In genomic region chr11:4464216-4465159, GRCh38 we compare ENCODE assay signal across 21 cellular contexts. TPM values are rescaled to one million over a fixed set of nuclear protein-coding genes. Genes with fewer than 3 reads are reported as not detected.
DNase-seq lines count a peak whose midpoint lies in the region; ATAC-seq, FAIRE-seq and TF ChIP-seq lines count a peak whose summit lies in the region.
"Had no signal": no experiment of that assay in that cellular context is flagged by ENCODE, and none has a peak within 500 bp of the region (broad histone marks: within the 10 kb centered on the region; RNA-seq: fewer than 3 reads in every experiment).

No MANE protein-coding gene starts in this region.

- no peaks in the 10 kb centered on the region for H3K36me3 ChIP-seq in HepG2 (replicated peaks in 1 of 2; ENCODE audit: control insufficient read depth in 1 of 2, insufficient read depth in 2 of 2, low read length in 2 of 2)
- H3K36me3 ChIP-seq in right lobe of liver, result no peaks in the 10 kb centered on the region
- H3K36me3 ChIP-seq: tibial nerve had no signal

- TF ChIP-seq POLR2A in HepG2 (IDR thresholded peaks at IDR 0.05; ENCODE audit: insufficient read depth in 1 of 2, low read depth in 2 of 2, low read length in 2 of 2) (no peak), right lobe of liver (IDR thresholded peaks at IDR 0.05) (no peak)

- no peak overlapping the region for H3K27ac ChIP-seq in HepG2 (ENCODE audit: extremely low read length, insufficient read depth, low read length)
- no peak overlapping the region for H3K27ac ChIP-seq in right lobe of liver
- H3K27ac ChIP-seq: tibial nerve had no signal

- H3K9ac ChIP-seq in HepG2 (ENCODE audit: insufficient read depth, low read depth, low read length), result no peak overlapping the region

- H3K27me3 ChIP-seq in HepG2 (ENCODE audit: control insufficient read depth in 1 of 2, insufficient read depth in 2 of 2, low read length in 2 of 2) (no peaks in the 10 kb centered on the region; a peak in 2 of 5 replicates), right lobe of liver (no peaks in the 10 kb centered on the region)
- H3K27me3 ChIP-seq: tibial nerve had no signal

- POLR2A ChIA-PET in HepG2 (lab: Yijun Ruan, JAX), result no interaction called here

- TF ChIP-seq CTCF in HepG2 (CRISPR knock-in tag; IDR thresholded peaks at IDR 0.05) (no peak), right lobe of liver (IDR thresholded peaks at IDR 0.05) (no peak), fibroblast of villous mesenchyme (IDR thresholded peaks at IDR 0.05; ENCODE audit: insufficient read depth, low read depth, low read length) (no peak)

- H3K4me2 ChIP-seq in HepG2 (ENCODE audit: low read depth, low read length), result no peak overlapping the region

- FAIRE-seq in HepG2 (lab: Jason Lieb, UNC), result no peak

- in situ Hi-C loops in HepG2 (cut with HindIII; ENCODE audit: extremely low pct_ligation_motif_present, low pct_unique_long_range_greater_than_20kb), result no loop called here

- H3K4me3 ChIP-seq in HepG2 (replicated peaks in 1 of 3; ENCODE audit: insufficient read depth in 1 of 3, low read depth in 2 of 3, low read length in 3 of 3), result no peak overlapping the region
- no peak overlapping the region for H3K4me3 ChIP-seq in right lobe of liver
- H3K4me3 ChIP-seq in fibroblast of villous mesenchyme (ENCODE audit: low read depth, low read length), result no peak overlapping the region
- H3K4me3 ChIP-seq: tibial nerve had no signal

- no peaks in the 10 kb centered on the region for H3K4me1 ChIP-seq in HepG2 (ENCODE audit: insufficient read depth, low read length)
- H3K4me1 ChIP-seq in right lobe of liver, result no peaks in the 10 kb centered on the region

- no peak for TF ChIP-seq RAD21 in HepG2 (CRISPR knock-in tag; IDR thresholded peaks at IDR 0.05)

- DNase-seq in HepG2 (ENCODE audit: low spot score), result no peak
- no peak for DNase-seq in right lobe of liver
- peak; percentile 86 for DNase-seq in SKM-1 (lab: John Stamatoyannopoulos, UW; ENCODE audit: unreplicated experiment)
- peak; percentile 18 for DNase-seq in fibroblast of villous mesenchyme (ENCODE audit: low read depth)
- no peak for DNase-seq in NCI-H2227 (lab: John Stamatoyannopoulos, UW; ENCODE audit: unreplicated experiment)
- no peak for DNase-seq in NCI-H1694 treated with DMSO at 0.1 percent for 48 hours (lab: John Stamatoyannopoulos, UW)
- no peak for DNase-seq in central memory CD4-positive, alpha-beta T cell
- DNase-seq: activated CD4-positive, alpha-beta T cell treated with anti-CD3 and anti-CD28 coated beads for 48 hours; activated effector memory CD4-positive, alpha-beta T cell treated with Interleukin-2 at 50 U/mL for 16 hours; AML-193; DMS79; effector CD4-positive, alpha-beta T cell; left cardiac atrium; NCI-H1092 treated with DMSO at 0.1 percent for 48 hours; NCI-H446; stimulated activated CD4-positive, alpha-beta T cell treated with anti-CD3 and anti-CD28 coated beads, Interleukin-2, amount 100 ng/mL, for 24 hours; T-helper 17 cell had no signal

- no peak for TF ChIP-seq EP300 in HepG2 (IDR thresholded peaks at IDR 0.05; ENCODE audit: low read depth in 2 of 2, low read length in 2 of 2)
- no peak for TF ChIP-seq EP300 in HepG2 (CRISPR knock-in tag; IDR thresholded peaks at IDR 0.05; ENCODE audit: borderline replicate concordance)

- 26% methylated on average over 5 of the region's 5 CpGs for WGBS in HepG2 (ENCODE audit: low lambda C conversion rate)
- WGBS in right lobe of liver (ENCODE audit: insufficient coverage, low coverage, low lambda C conversion rate, missing lambda C conversion rate), result 84% methylated on average over 4 of the region's 5 CpGs

- intact Hi-C loops in HepG2 (cut with micrococcal nuclease; ENCODE audit: unreplicated experiment), result no loop called here
- intact Hi-C loops in right lobe of liver (cut with DNase I), result no loop called here

- BruUV-seq in HepG2 (replicated peaks; lab: Mats Ljungman, UMichigan), result no TSS peak

- H2AFZ ChIP-seq in HepG2 (ENCODE audit: low read length), result no peak overlapping the region

- ATAC-seq in HepG2, result no peak
- ATAC-seq in right lobe of liver, result no peak
- ATAC-seq in GM18870 (IDR thresholded peaks at IDR 0.05; ENCODE audit: unreplicated experiment), result no peak
- ATAC-seq: left cardiac atrium, Panc1, T-helper 17 cell had no signal

- CTCF ChIA-PET in HepG2 (lab: Yijun Ruan, JAX; ENCODE audit: low intra/inter-chr PET ratio, low total read pairs), result no interaction called here

- H3K79me2 ChIP-seq in HepG2 (ENCODE audit: insufficient read depth, low read length), result no peaks in the 10 kb centered on the region

- H3K9me3 ChIP-seq in HepG2 (ENCODE audit: low read length) (peaks cover 18% of the 10 kb centered on the region; the same call in 1 of the 2 replicates), right lobe of liver (no peaks in the 10 kb centered on the region)

- 0 out of 2 replicates have a peak, but pooled peaks cover 1% of the 10 kb centered on the region for H4K20me1 ChIP-seq in HepG2 (ENCODE audit: insufficient read depth, low read length)

TF ChIP-seq in HepG2, 621 proteins besides CTCF, POLR2A, EP300 and RAD21 (continues in another document):
- peak; percentile 95 for TF ChIP-seq TP53 (CRISPR knock-in tag; conservative IDR thresholded peaks at IDR 0.05)

RNA-seq across cellular contexts. Expression of gene OR52K2, which starts 15.4 kb away (rescaled TPM):
- total RNA-seq in HepG2 (2016; rRNA removed; fragmentation: Illumina TruSeq; extraction: Trizol) (not detected in 2 replicates), right lobe of liver (not detected), fibroblast of villous mesenchyme (not detected in 2 replicates)
- total RNA-seq in HepG2 (2016; cell fraction: cytosol; rRNA removed; fragmentation: Illumina TruSeq; extraction: Trizol; ENCODE audit: low read depth), result not detected in 2 replicates
- total RNA-seq in HepG2 (2016; cell fraction: insoluble cytoplasmic fraction; rRNA removed; fragmentation: Illumina TruSeq; extraction: Trizol), result not detected in 2 replicates
- total RNA-seq in HepG2 (2016; cell fraction: membrane; rRNA removed; fragmentation: Illumina TruSeq; extraction: Trizol), result not detected in 2 replicates
- not detected in 2 replicates for total RNA-seq in HepG2 (2016; cell fraction: nucleus; rRNA removed; fragmentation: Illumina TruSeq; extraction: Trizol)
- polyA plus RNA-seq in HepG2 (2011; rRNA removed), result not detected in 2 replicates
- polyA plus RNA-seq in HepG2 (2011; cell fraction: cytosol; rRNA removed), result not detected in 2 replicates
- not detected in 2 replicates for polyA plus RNA-seq in HepG2 (2011; cell fraction: nucleus; rRNA removed)
- polyA plus RNA-seq in HepG2 (2012), result not detected in 2 replicates
- polyA plus RNA-seq in HepG2 (2016; cell fraction: cytosol; fragmentation: Illumina TruSeq; extraction: Trizol; ENCODE audit: low read depth), result not detected in 2 replicates
- not detected in 2 replicates for polyA plus RNA-seq in HepG2 (2016; cell fraction: insoluble cytoplasmic fraction; fragmentation: Illumina TruSeq; extraction: Trizol; ENCODE audit: low read depth)
- polyA plus RNA-seq in HepG2 (2016; cell fraction: membrane; fragmentation: Illumina TruSeq; extraction: Trizol; ENCODE audit: low read depth), result not detected in 2 replicates
- polyA plus RNA-seq in HepG2 (2016; cell fraction: nucleus; fragmentation: Illumina TruSeq; extraction: Trizol; ENCODE audit: insufficient read depth, low read depth), result not detected in 2 replicates
- not detected in 2 replicates for polyA minus RNA-seq in HepG2 (2011; rRNA and poly(A)+ RNA removed; ENCODE audit: low replicate concordance)
- polyA minus RNA-seq in HepG2 (2011; cell fraction: cytosol; rRNA and poly(A)+ RNA removed), result not detected in 2 replicates
- not detected in 2 replicates for polyA minus RNA-seq in HepG2 (2011; cell fraction: nucleus; rRNA and poly(A)+ RNA removed)
- total RNA-seq: left cardiac atrium, pulmonary artery endothelial cell, T-helper 17 cell, tibial nerve had no signal

RNA-seq across cellular contexts. Expression of gene OR52K1, which starts 18.0 kb away (rescaled TPM):
- not detected in 2 replicates for total RNA-seq in HepG2 (2016; rRNA removed; fragmentation: Illumina TruSeq; extraction: Trizol)
- total RNA-seq in HepG2 (2016; cell fraction: cytosol; rRNA removed; fragmentation: Illumina TruSeq; extraction: Trizol; ENCODE audit: low read depth), result not detected in 2 replicates
- total RNA-seq in HepG2 (2016; cell fraction: insoluble cytoplasmic fraction; rRNA removed; fragmentation: Illumina TruSeq; extraction: Trizol), result not detected in 2 replicates
- not detected in 2 replicates for total RNA-seq in HepG2 (2016; cell fraction: membrane; rRNA removed; fragmentation: Illumina TruSeq; extraction: Trizol)
- total RNA-seq in HepG2 (2016; cell fraction: nucleus; rRNA removed; fragmentation: Illumina TruSeq; extraction: Trizol), result not detected in 2 replicates
- not detected in 2 replicates for polyA plus RNA-seq in HepG2 (2011; rRNA removed)
- polyA plus RNA-seq in HepG2 (2011; cell fraction: cytosol; rRNA removed), result not detected in 2 replicates
- polyA plus RNA-seq in HepG2 (2011; cell fraction: nucleus; rRNA removed), result not detected in 2 replicates
- not detected in 2 replicates for polyA plus RNA-seq in HepG2 (2012)
- not detected in 2 replicates for polyA plus RNA-seq in HepG2 (2016; cell fraction: cytosol; fragmentation: Illumina TruSeq; extraction: Trizol; ENCODE audit: low read depth)
- polyA plus RNA-seq in HepG2 (2016; cell fraction: insoluble cytoplasmic fraction; fragmentation: Illumina TruSeq; extraction: Trizol; ENCODE audit: low read depth), result not detected in 2 replicates
- polyA plus RNA-seq in HepG2 (2016; cell fraction: membrane; fragmentation: Illumina TruSeq; extraction: Trizol; ENCODE audit: low read depth), result not detected in 2 replicates
- polyA plus RNA-seq in HepG2 (2016; cell fraction: nucleus; fragmentation: Illumina TruSeq; extraction: Trizol; ENCODE audit: insufficient read depth, low read depth), result not detected in 2 replicates
- polyA minus RNA-seq in HepG2 (2011; rRNA and poly(A)+ RNA removed; ENCODE audit: low replicate concordance), result not detected in 2 replicates
- polyA minus RNA-seq in HepG2 (2011; cell fraction: cytosol; rRNA and poly(A)+ RNA removed), result not detected in 2 replicates
- polyA minus RNA-seq in HepG2 (2011; cell fraction: nucleus; rRNA and poly(A)+ RNA removed), result not detected in 2 replicates
- under 1 TPM in 1 of 6 experiments, not detected in 5; 0.07 TPM for total RNA-seq in right lobe of liver
- total RNA-seq in fibroblast of villous mesenchyme, result not detected in 2 replicates
- total RNA-seq: left cardiac atrium, pulmonary artery endothelial cell, T-helper 17 cell, tibial nerve had no signal

Comparison
In these comparisons a context has a peak if more than half of its experiments do, and no peak if none do; other contexts are left out.
1. DNase-seq: peak in SKM-1 (single experiment) and fibroblast of villous mesenchyme (single experiment); none in HepG2 (single experiment), right lobe of liver (0 of 3), NCI-H2227 (single experiment), NCI-H1694 treated with DMSO at 0.1 percent for 48 hours (single experiment) and central memory CD4-positive, alpha-beta T cell (single experiment).